ENCODE assay signal across 14 cellular contexts in genomic region chr7:150382844-150383225, GRCh38. TPM values are rescaled to one million over a fixed set of nuclear protein-coding genes. Genes with fewer than 3 reads are reported as not detected.
DNase-seq lines count a peak whose midpoint lies in the region; ATAC-seq and TF ChIP-seq lines count a peak whose summit lies in the region.
"Had no signal": no experiment of that assay in that cellular context is flagged by ENCODE, and none has a peak within 500 bp of the region (broad histone marks: within the 10 kb centered on the region; RNA-seq: fewer than 3 reads in every experiment).

No MANE protein-coding gene starts in this region.

- H3K4me3 Mint-ChIP-seq in neural crest cell, result peak overlapping the region; percentile 96

- TF ChIP-seq POLR2A in esophagus muscularis mucosa (IDR thresholded peaks at IDR 0.05; ENCODE audit: low read depth), result no peak

- TF ChIP-seq CTCF in LNCaP clone FGC (IDR thresholded peaks at IDR 0.05; ENCODE audit: control insufficient read depth, extremely low read depth, insufficient read depth) (no peak), neural crest cell (conservative IDR thresholded peaks at IDR 0.05) (no peak), esophagus muscularis mucosa (IDR thresholded peaks at IDR 0.05) (no peak), ascending aorta (IDR thresholded peaks at IDR 0.05) (no peak)

- intact Hi-C loops in esophagus muscularis mucosa (cut with DNase I) (no loop called here), ascending aorta (cut with DNase I) (no loop called here)

- H3K4me1 ChIP-seq in esophagus muscularis mucosa (peaks cover 17 to 73% (median 68%) of the 10 kb centered on the region in 4 donors), ascending aorta (peaks cover 0 to 6% of the 10 kb centered on the region in 2 donors)

- H3K9me3 ChIP-seq in esophagus muscularis mucosa, result no peaks in the 10 kb centered on the region
- no peaks in the 10 kb centered on the region for H3K9me3 ChIP-seq in ascending aorta

- peak overlapping the region; percentile 99 for H3K27ac Mint-ChIP-seq in neural crest cell (ENCODE audit: unreplicated experiment)

- H3K27me3 Mint-ChIP-seq in neural crest cell (ENCODE audit: low read depth), result no peaks in the 10 kb centered on the region

- H3K4me3 ChIP-seq in LNCaP clone FGC (ENCODE audit: low read depth, low read length) (peak overlapping the region; percentile 40), esophagus muscularis mucosa (no peak overlapping the region), ascending aorta (no peak overlapping the region)

- no peak for ATAC-seq in HG03097 (IDR thresholded peaks at IDR 0.05; ENCODE audit: low FRiP score, unreplicated experiment)
- ATAC-seq: sciatic nerve; stimulated activated naive CD8-positive, alpha-beta T cell treated with anti-CD3 and anti-CD28 coated beads, Interleukin-15, Interleukin-2, amounts not matched to agents 100 U/mL and 50 U/mL, for 24 hours had no signal

- H3K36me3 ChIP-seq in esophagus muscularis mucosa (peaks cover 0 to 3% (median 0%) of the 10 kb centered on the region in 4 donors), ascending aorta (no peaks in the 10 kb centered on the region)

- TF ChIP-seq EP300 in esophagus muscularis mucosa (IDR thresholded peaks at IDR 0.05), result no peak

- H3K36me3 Mint-ChIP-seq in neural crest cell (ENCODE audit: low read depth), result peaks cover 2% of the 10 kb centered on the region

- H3K9me3 Mint-ChIP-seq in neural crest cell, result no peaks in the 10 kb centered on the region

- H3K27me3 ChIP-seq in esophagus muscularis mucosa (no peaks in the 10 kb centered on the region), ascending aorta (no peaks in the 10 kb centered on the region)

- peak overlapping the region; percentile 99 for H3K27ac ChIP-seq in caudate nucleus (ENCODE audit: low read depth, low read length)
- H3K27ac ChIP-seq in esophagus muscularis mucosa (replicated peaks in 1 of 4), result peak overlapping the region in 2 of 4 donors; percentile 25 to 36
- no peak overlapping the region for H3K27ac ChIP-seq in ascending aorta

- DNase-seq in DMS53 treated with DMSO at 0.1 percent for 48 hours (lab: John Stamatoyannopoulos, UW; ENCODE audit: unreplicated experiment) (peak; percentile 46), LNCaP clone FGC (ENCODE audit: low read depth) (peak; percentile 83), caudate nucleus (lab: John Stamatoyannopoulos, UW) (peak in 1 of 61 donors; percentile 75), neural crest cell (ENCODE audit: low read depth, low spot score) (no peak), esophagus muscularis mucosa (ENCODE audit: extremely low spot score) (no peak), DMS153 treated with DMSO at 0.1 percent for 48 hours (lab: John Stamatoyannopoulos, UW; ENCODE audit: unreplicated experiment) (no peak), ascending aorta (ENCODE audit: low spot score in 2 of 2) (no peak)
- DNase-seq: activated CD8-positive, alpha-beta memory T cell treated with anti-CD3 and anti-CD28 coated beads, Interleukin-2, amount 50 U/mL, for 48 hours; GDM1; NCI-H1436 treated with DMSO at 0.1 percent for 48 hours; stimulated activated naive CD8-positive, alpha-beta T cell treated with anti-CD3 and anti-CD28 coated beads, Interleukin-15, Interleukin-2, amounts not matched to agents 100 U/mL and 50 U/mL, for 24 hours had no signal

- H3K4me1 Mint-ChIP-seq in neural crest cell, result peaks cover 77% of the 10 kb centered on the region

- WGBS in esophagus muscularis mucosa, result 63% methylated on average over 3 of the region's 4 CpGs

RNA-seq across cellular contexts. Expression of gene ZNF775, which starts 3.7 kb away (rescaled TPM):
- total RNA-seq in neural crest cell, result 13.3 and 16.5 TPM in 2 replicates
- total RNA-seq in esophagus muscularis mucosa, result 10 to 100 TPM in 3 of 4 donors, 1 to 10 TPM in 1; 6.6 to 19.8 (median 15.0) TPM
- total RNA-seq in ascending aorta, result 17.1 TPM

RNA-seq across cellular contexts. Expression of gene REPIN1, which starts 14.2 kb away (rescaled TPM):
- total RNA-seq in neural crest cell (212 and 224 TPM in 2 replicates), esophagus muscularis mucosa (100 to 1,000 TPM in 2 of 4 donors, 10 to 100 TPM in 2; 66.8 to 143 (median 97.7) TPM), ascending aorta (123 TPM)

RNA-seq across cellular contexts. Expression of gene RARRES2, which starts 41.4 kb away (rescaled TPM):
- 24.4 and 26.3 TPM in 2 replicates for total RNA-seq in neural crest cell
- total RNA-seq in esophagus muscularis mucosa, result 100 to 1,000 TPM; 143 to 193 (median 173) TPM
- total RNA-seq in ascending aorta, result 144 TPM
- total RNA-seq: SK-MEL-5 had no signal

RNA-seq across cellular contexts. Expression of gene ACTR3C, which starts 59.5 kb away (rescaled TPM):
- total RNA-seq in neural crest cell, result 0.49 and 0.61 TPM in 2 replicates
- 10 to 100 TPM in 1 of 4 donors, 1 to 10 TPM in 3; 4.3 to 10.1 (median 4.8) TPM for total RNA-seq in esophagus muscularis mucosa
- 0.11 TPM for total RNA-seq in ascending aorta
- total RNA-seq: SK-MEL-5 had no signal

RNA-seq across cellular contexts. Expression of gene LRRC61, which starts 59.7 kb away (rescaled TPM):
- total RNA-seq in neural crest cell, result 23.2 and 26.3 TPM in 2 replicates
- total RNA-seq in esophagus muscularis mucosa, result 10 to 100 TPM in 2 of 4 donors, 1 to 10 TPM in 2; 7.9 to 16.5 (median 12.4) TPM
- total RNA-seq in ascending aorta, result 14.7 TPM
- total RNA-seq: SK-MEL-5 had no signal

Comparison
In these comparisons a context has a peak if more than half of its experiments do, and no peak if none do; other contexts are left out.
1. DNase-seq: peak in DMS53 treated with DMSO at 0.1 percent for 48 hours (single experiment) and LNCaP clone FGC (single experiment); none in neural crest cell (single experiment), esophagus muscularis mucosa (single experiment), DMS153 treated with DMSO at 0.1 percent for 48 hours (single experiment) and ascending aorta (0 of 2).